Comparison of ENCODE assay signal across 1 cellular context in genomic region chr1:150515328-150516049, GRCh38.
TF ChIP-seq lines count a peak whose summit lies in the region.

FALEC (plus strand) TSS chr1:150515752.

TF ChIP-seq in K562, 482 proteins besides CTCF, POLR2A, EP300 and RAD21 (continued from another document and continues in another):
- peak; percentile 82 for TF ChIP-seq ARID4B (CRISPR knock-in tag; IDR thresholded peaks at IDR 0.05)
- no peak for TF ChIP-seq ZNF121 (CRISPR knock-in tag; conservative IDR thresholded peaks at IDR 0.05)
- peak; percentile 50 to 51; a peak in 3 of 4 replicates for TF ChIP-seq MAZ (CRISPR knock-in tag; conservative IDR thresholded peaks at IDR 0.05 in 1 of 2, IDR thresholded peaks at IDR 0.05 in 1 of 2)
- TF ChIP-seq NR2F6 (CRISPR knock-in tag; IDR thresholded peaks at IDR 0.05): no peak
- no peak for TF ChIP-seq ZNF280A (IDR thresholded peaks at IDR 0.05; ENCODE audit: low read depth, partially characterized antibody)
- TF ChIP-seq CHCHD3 (CRISPR knock-in tag; IDR thresholded peaks at IDR 0.05): no peak
- no peak for TF ChIP-seq RBM39 (optimal IDR thresholded peaks at IDR 0.05; ENCODE audit: low read depth, low read length)
- no peak for TF ChIP-seq GATAD2B (IDR thresholded peaks at IDR 0.05; ENCODE audit: borderline replicate concordance)
- TF ChIP-seq HINFP (tag; conservative IDR thresholded peaks at IDR 0.05; ENCODE audit: low read depth): no peak
- no peak for TF ChIP-seq ZZZ3 (IDR thresholded peaks at IDR 0.05)
- TF ChIP-seq MCM5 (IDR thresholded peaks at IDR 0.05; ENCODE audit: low read depth): no peak
- no peak for TF ChIP-seq SREBF2 (CRISPR knock-in tag; IDR thresholded peaks at IDR 0.05)
- TF ChIP-seq ZNF143 (CRISPR knock-in tag; IDR thresholded peaks at IDR 0.05): no peak
- TF ChIP-seq NFRKB (IDR thresholded peaks at IDR 0.05; ENCODE audit: low read depth): no peak
- TF ChIP-seq ZNF77 (CRISPR knock-in tag; IDR thresholded peaks at IDR 0.05): no peak
- TF ChIP-seq POU5F1 (IDR thresholded peaks at IDR 0.05; ENCODE audit: borderline replicate concordance, low read depth, low read length, partially characterized antibody): peak; percentile 33
- no peak for TF ChIP-seq ELK1 (CRISPR knock-in tag; IDR thresholded peaks at IDR 0.05)
- no peak for TF ChIP-seq HNRNPH1 (optimal IDR thresholded peaks at IDR 0.05; ENCODE audit: low read depth, low read length)
- no peak for TF ChIP-seq ZNF354B (CRISPR knock-in tag; IDR thresholded peaks at IDR 0.05)
- TF ChIP-seq ZNF668 (CRISPR knock-in tag; IDR thresholded peaks at IDR 0.05): no peak
- no peak for TF ChIP-seq HOMEZ (CRISPR knock-in tag; IDR thresholded peaks at IDR 0.05)
- TF ChIP-seq EGR1 (conservative IDR thresholded peaks at IDR 0.05): peak; percentile 50; the same call in 1 of the 2 replicates
- no peak for TF ChIP-seq ESRRB (CRISPR knock-in tag; IDR thresholded peaks at IDR 0.05; ENCODE audit: borderline replicate concordance)
- no peak for TF ChIP-seq EWSR1 (IDR thresholded peaks at IDR 0.05; ENCODE audit: borderline replicate concordance, low read depth, partially characterized antibody)
- TF ChIP-seq BCLAF1 (IDR thresholded peaks at IDR 0.05; ENCODE audit: borderline replicate concordance in 1 of 2, control insufficient read depth in 1 of 2, low read depth in 2 of 2, low read length in 1 of 2): no peak
- no peak for TF ChIP-seq ATF6 (CRISPR knock-in tag; IDR thresholded peaks at IDR 0.05)
- no peak for TF ChIP-seq TAF15 (IDR thresholded peaks at IDR 0.05; ENCODE audit: low read depth, low read length)
- TF ChIP-seq PML (IDR thresholded peaks at IDR 0.05; ENCODE audit: low read length): peak; percentile 46; the same call in 1 of the 2 replicates
- no peak for TF ChIP-seq SPI1 (IDR thresholded peaks at IDR 0.05; ENCODE audit: borderline replicate concordance, low read depth, low read length)
- no peak for TF ChIP-seq HMG20A (CRISPR knock-in tag; conservative IDR thresholded peaks at IDR 0.05)
- TF ChIP-seq AFF1 (IDR thresholded peaks at IDR 0.05; ENCODE audit: low read depth in 1 of 2, partially characterized antibody in 2 of 2): no peak
- TF ChIP-seq GABPA (tag; conservative IDR thresholded peaks at IDR 0.05; ENCODE audit: low read depth): no peak
- no peak for TF ChIP-seq CEBPB (tag; IDR thresholded peaks at IDR 0.05)
- TF ChIP-seq MBD2 (IDR thresholded peaks at IDR 0.05; ENCODE audit: borderline replicate concordance, low read depth): no peak
- peak; percentile 60; the same call in 1 of the 2 replicates for TF ChIP-seq PHF8 (IDR thresholded peaks at IDR 0.05; ENCODE audit: borderline replicate concordance, low read length)
- TF ChIP-seq ZNF75A (CRISPR knock-in tag; IDR thresholded peaks at IDR 0.05): no peak
- TF ChIP-seq YY1 (IDR thresholded peaks at IDR 0.05; ENCODE audit: borderline replicate concordance in 1 of 3, control insufficient read depth in 1 of 3, extremely low read depth in 1 of 3, insufficient read depth in 3 of 3, insufficient read length in 1 of 3, insufficient replicate concordance in 2 of 3, low read depth in 1 of 3, low read length in 2 of 3): peak in 1 of 3 experiments; percentile 1
- TF ChIP-seq NBN (IDR thresholded peaks at IDR 0.05; ENCODE audit: low read depth): peak; percentile 41; the same call in 1 of the 2 replicates
- no peak for TF ChIP-seq BRF2 (IDR thresholded peaks at IDR 0.05; ENCODE audit: borderline replicate concordance, insufficient read depth, insufficient read length)
